11 cellular contexts compared by ENCODE assay signal in the genomic region with DNA sequence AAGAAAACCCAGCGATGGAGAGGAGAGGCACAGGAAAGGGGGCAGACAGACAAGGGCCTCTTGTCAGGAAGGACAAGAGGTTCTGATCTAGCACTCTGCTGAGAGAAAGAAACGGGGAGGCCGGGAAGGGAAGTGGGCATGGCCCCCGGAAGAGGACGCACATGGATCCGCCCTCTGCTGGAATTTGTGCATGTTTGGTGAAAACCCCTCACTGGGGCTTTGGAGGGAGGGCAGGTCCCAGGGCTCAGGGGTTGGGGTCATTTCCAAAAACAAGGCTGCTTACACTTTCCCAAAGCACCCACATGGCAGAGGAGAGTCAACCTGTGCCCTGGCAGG. TPM values are rescaled to one million over a fixed set of nuclear protein-coding genes. Genes with fewer than 3 reads are reported as not detected.
DNase-seq lines count a peak whose midpoint lies in the region; ATAC-seq and TF ChIP-seq lines count a peak whose summit lies in the region.
"Had no signal": no experiment of that assay in that cellular context is flagged by ENCODE, and none has a peak within 500 bp of the region (broad histone marks: within the 10 kb centered on the region; RNA-seq: fewer than 3 reads in every experiment).

No MANE protein-coding gene starts in this region.

- ATAC-seq in stimulated activated naive CD8-positive, alpha-beta T cell treated with anti-CD3 and anti-CD28 coated beads, Interleukin-15, amount 100 ng/mL, for 72 hours, result no peak
- no peak for ATAC-seq in HG03565 (IDR thresholded peaks at IDR 0.05; ENCODE audit: unreplicated experiment)

- no peak for TF ChIP-seq CTCF in lower leg skin (IDR thresholded peaks at IDR 0.05)

- intact Hi-C loops in lower leg skin (cut with DNase I; ENCODE audit: low total_unique reads), result no loop called here

- H3K9me3 ChIP-seq in HUES6 (ENCODE audit: control insufficient read depth, insufficient read depth, low read depth, low read length), result no peaks in the 10 kb centered on the region
- H3K9me3 ChIP-seq in iPS-18a (ENCODE audit: control insufficient read depth, low read depth, low read length), result no peaks in the 10 kb centered on the region

- H3K27me3 Mint-ChIP-seq in activated CD4-positive, alpha-beta memory T cell treated with anti-CD3 and anti-CD28 coated beads, Interleukin-2, amount 10 ng/mL, durations not matched to agents 7 days and 5 days, result no peaks in the 10 kb centered on the region
- H3K27me3 Mint-ChIP-seq in stimulated activated naive CD8-positive, alpha-beta T cell treated with anti-CD3 and anti-CD28 coated beads, Interleukin-15, amount 100 ng/mL, for 72 hours, result no peaks in the 10 kb centered on the region

- peak overlapping the region; percentile 39 for H3K9ac ChIP-seq in HUES6 (ENCODE audit: low read length)
- peak overlapping the region; percentile 33 for H3K9ac ChIP-seq in iPS-18a (ENCODE audit: low read length)

- no peak overlapping the region for H3K4me3 ChIP-seq in HUES6 (ENCODE audit: low read depth, low read length)
- peak overlapping the region; percentile 28 for H3K4me3 ChIP-seq in iPS-18a (ENCODE audit: low read length)
- no peak overlapping the region for H3K4me3 ChIP-seq in lower leg skin (ENCODE audit: low read depth, poor library complexity, severe bottlenecking)

- H3K4me1 ChIP-seq in HUES6 (ENCODE audit: control insufficient read depth, insufficient read depth, low read length) (peaks cover 98% of the 10 kb centered on the region), iPS-18a (ENCODE audit: control insufficient read depth, low read depth, low read length) (peaks cover 69% of the 10 kb centered on the region)

- peak overlapping the region; percentile 3 for H3K27ac Mint-ChIP-seq in activated CD4-positive, alpha-beta memory T cell treated with anti-CD3 and anti-CD28 coated beads, Interleukin-2, amount 10 ng/mL, durations not matched to agents 7 days and 5 days
- peak overlapping the region in 1 of 2 donors; percentile 40 for H3K27ac Mint-ChIP-seq in stimulated activated naive CD8-positive, alpha-beta T cell treated with anti-CD3 and anti-CD28 coated beads, Interleukin-15, amount 100 ng/mL, for 72 hours

- POLR2A ChIA-PET in activated CD4-positive, alpha-beta memory T cell treated with anti-CD3 and anti-CD28 coated beads, Interleukin-2, amount 10 ng/mL, durations not matched to agents 7 days and 5 days (lab: Charles Lee), result interaction anchor here (0.7 to 6.1 kb wide), 3 partner anchors 20 to 29 kb away, joined by 3 to 76 read pairs (median 4); partner anchors contain the start of gene ECE1

- no peak overlapping the region for H3K4me3 Mint-ChIP-seq in activated CD4-positive, alpha-beta memory T cell treated with anti-CD3 and anti-CD28 coated beads, Interleukin-2, amount 10 ng/mL, durations not matched to agents 7 days and 5 days
- peak overlapping the region; percentile 35 to 59 for H3K4me3 Mint-ChIP-seq in stimulated activated naive CD8-positive, alpha-beta T cell treated with anti-CD3 and anti-CD28 coated beads, Interleukin-15, amount 100 ng/mL, for 72 hours

- peaks cover 55% of the 10 kb centered on the region for H3K4me1 Mint-ChIP-seq in activated CD4-positive, alpha-beta memory T cell treated with anti-CD3 and anti-CD28 coated beads, Interleukin-2, amount 10 ng/mL, durations not matched to agents 7 days and 5 days
- peaks cover 89% of the 10 kb centered on the region for H3K4me1 Mint-ChIP-seq in stimulated activated naive CD8-positive, alpha-beta T cell treated with anti-CD3 and anti-CD28 coated beads, Interleukin-15, amount 100 ng/mL, for 72 hours

- no peak for TF ChIP-seq POLR2A in lower leg skin (IDR thresholded peaks at IDR 0.05)

- WGBS in lower leg skin, 2 donors, result 41 to 57% methylated on average over 6 of the region's 6 CpGs

- H3K9me3 Mint-ChIP-seq in activated CD4-positive, alpha-beta memory T cell treated with anti-CD3 and anti-CD28 coated beads, Interleukin-2, amount 10 ng/mL, durations not matched to agents 7 days and 5 days, result no peaks in the 10 kb centered on the region
- H3K9me3 Mint-ChIP-seq in stimulated activated naive CD8-positive, alpha-beta T cell treated with anti-CD3 and anti-CD28 coated beads, Interleukin-15, amount 100 ng/mL, for 72 hours, result no peaks in the 10 kb centered on the region

- peak overlapping the region; percentile 7; the same call in 1 of the 2 replicates for H3K27ac ChIP-seq in HUES6 (ENCODE audit: low read depth, low read length)
- H3K27ac ChIP-seq in iPS-18a (ENCODE audit: low read length), result peak overlapping the region; percentile 55

- H3K27me3 ChIP-seq in HUES6 (ENCODE audit: control insufficient read depth, insufficient read depth, low read length) (no peaks in the 10 kb centered on the region), iPS-18a (ENCODE audit: control insufficient read depth, insufficient read depth, low read length) (no peaks in the 10 kb centered on the region)

- no peak for DNase-seq in activated CD4-positive, alpha-beta memory T cell treated with anti-CD3 and anti-CD28 coated beads, Interleukin-2, amount 10 ng/mL, durations not matched to agents 7 days and 5 days
- DNase-seq in stimulated activated naive CD8-positive, alpha-beta T cell treated with anti-CD3 and anti-CD28 coated beads, Interleukin-15, amount 100 ng/mL, for 72 hours, result no peak
- DNase-seq in GDM1 (lab: John Stamatoyannopoulos, UW) (no peak), SKM-1 (lab: John Stamatoyannopoulos, UW; ENCODE audit: unreplicated experiment) (no peak), lower leg skin (ENCODE audit: low spot score in 2 of 2) (no peak)
- DNase-seq: activated CD8-positive, alpha-beta memory T cell treated with anti-CD3 and anti-CD28 coated beads, Interleukin-2, amount 50 U/mL, for 4 hours; foreskin melanocyte; NCI-H526 treated with DMSO at 0.1 percent for 48 hours had no signal

- H3K36me3 ChIP-seq in HUES6 (ENCODE audit: control insufficient read depth, insufficient read depth, low read length) (no peaks in the 10 kb centered on the region), iPS-18a (ENCODE audit: control insufficient read depth, low read depth, low read length) (no peaks in the 10 kb centered on the region)

- CTCF ChIA-PET in activated CD4-positive, alpha-beta memory T cell treated with anti-CD3 and anti-CD28 coated beads, Interleukin-2, amount 10 ng/mL, durations not matched to agents 7 days and 5 days (lab: Charles Lee), result interaction anchor here (1.2 to 4.7 kb wide), 4 partner anchors 12 to 68 kb away, joined by 3 to 24 read pairs (median 8); no protein-coding TSS in a partner anchor

- peaks cover 7% of the 10 kb centered on the region for H3K36me3 Mint-ChIP-seq in activated CD4-positive, alpha-beta memory T cell treated with anti-CD3 and anti-CD28 coated beads, Interleukin-2, amount 10 ng/mL, durations not matched to agents 7 days and 5 days (ENCODE audit: low read depth)

RNA-seq across cellular contexts. Expression of gene ECE1, which starts 32.4 kb away (rescaled TPM):
- total RNA-seq in activated CD4-positive, alpha-beta memory T cell treated with anti-CD3 and anti-CD28 coated beads, Interleukin-2, amount 10 ng/mL, durations not matched to agents 7 days and 5 days, result 10 to 100 TPM; 85.3 to 87.9 TPM
- total RNA-seq in lower leg skin, result 10 to 100 TPM; 37.1 to 68.9 (median 48.3) TPM
